In genomic region chr1:165884009-165884689, GRCh38 we compare ENCODE assay signal across 14 cellular contexts. TPM values are rescaled to one million over a fixed set of nuclear protein-coding genes. Genes with fewer than 3 reads are reported as not detected.
DNase-seq lines count a peak whose midpoint lies in the region; ATAC-seq, FAIRE-seq and TF ChIP-seq lines count a peak whose summit lies in the region.
"Had no signal": no experiment of that assay in that cellular context is flagged by ENCODE, and none has a peak within 500 bp of the region (broad histone marks: within the 10 kb centered on the region; RNA-seq: fewer than 3 reads in every experiment).

No MANE protein-coding gene starts in this region.

- H4K8ac ChIP-seq in mesenchymal stem cell (ENCODE audit: low read length), result no peak overlapping the region

- CTCF ChIA-PET in K562 (lab: Yijun Ruan, JAX; ENCODE audit: low intra/inter-chr PET ratio), result no interaction called here

- H4K91ac ChIP-seq in mesenchymal stem cell (ENCODE audit: low read length), result peak overlapping the region; percentile 11

- TF ChIP-seq EP300 in K562 (IDR thresholded peaks at IDR 0.05; ENCODE audit: low read length), result no peak

- no peak overlapping the region for H3K23ac ChIP-seq in mesenchymal stem cell (ENCODE audit: low read length in 2 of 2)

- H3K4me2 ChIP-seq in K562 (ENCODE audit: insufficient read depth, low read length) (no peak overlapping the region), mesenchymal stem cell (ENCODE audit: low read length, poor library complexity, severe bottlenecking) (no peak overlapping the region)

- H3K27me3 ChIP-seq in K562 (ENCODE audit: control insufficient read depth in 2 of 2, insufficient read depth in 2 of 2, low read length in 2 of 2) (no peaks in the 10 kb centered on the region), mesenchymal stem cell (ENCODE audit: control insufficient read depth in 1 of 2, insufficient read depth in 1 of 2, low read length in 2 of 2) (no peaks in the 10 kb centered on the region), upper lobe of right lung (no peaks in the 10 kb centered on the region)
- H3K27me3 ChIP-seq: dorsolateral prefrontal cortex, gastrocnemius medialis had no signal

- H3K79me2 ChIP-seq in K562 (ENCODE audit: control insufficient read depth, insufficient read depth, low read length), result peaks cover 95% of the 10 kb centered on the region

- H3K36me3 ChIP-seq in K562 (ENCODE audit: control insufficient read depth, insufficient read depth, low read length) (peaks cover 10% of the 10 kb centered on the region; the same call in 2 of the 3 replicates), mesenchymal stem cell (ENCODE audit: control insufficient read depth in 1 of 2, insufficient read depth in 2 of 2, low read depth in 1 of 2, low read length in 2 of 2) (peaks cover 0 to 4% of the 10 kb centered on the region in 2 experiments), upper lobe of right lung (no peaks in the 10 kb centered on the region)
- H3K36me3 ChIP-seq: gastrocnemius medialis had no signal

- peak overlapping the region; percentile 32 for H2AK5ac ChIP-seq in mesenchymal stem cell (ENCODE audit: low read length, severe bottlenecking)

- peak overlapping the region in 1 of 2 experiments; percentile 63 for H2BK12ac ChIP-seq in mesenchymal stem cell (ENCODE audit: low read length in 2 of 2)

- POLR2A ChIA-PET in K562 (lab: Yijun Ruan, JAX), result interaction anchor here (0.6 to 3.3 kb wide), 11 partner anchors 10 to 118 kb away, joined by 3 to 10 read pairs (median 4); partner anchors contain the start of gene TMCO1

- no peak overlapping the region for H2BK15ac ChIP-seq in mesenchymal stem cell (ENCODE audit: low read depth, poor library complexity, severe bottlenecking)

- H3K9me3 ChIP-seq in K562 (replicated peaks; ENCODE audit: control insufficient read depth, insufficient read depth, low read depth, low read length) (no peaks in the 10 kb centered on the region), mesenchymal stem cell (ENCODE audit: control insufficient read depth, low read length) (no peaks in the 10 kb centered on the region), upper lobe of right lung (no peaks in the 10 kb centered on the region)
- H3K9me3 ChIP-seq: gastrocnemius medialis had no signal

- peaks cover 25% of the 10 kb centered on the region; the same call in 1 of the 2 replicates for H4K20me1 ChIP-seq in K562 (replicated peaks; ENCODE audit: control insufficient read depth, insufficient read depth, low read length)

- H3K9ac ChIP-seq in K562 (ENCODE audit: insufficient read depth in 1 of 2, low read depth in 2 of 2, low read length in 2 of 2), result no peak overlapping the region
- no peak overlapping the region for H3K9ac ChIP-seq in mesenchymal stem cell (ENCODE audit: low read length)

- peak overlapping the region in 1 of 2 experiments; percentile 52 for H3K18ac ChIP-seq in mesenchymal stem cell (ENCODE audit: low read depth in 1 of 2, low read length in 2 of 2)

- 89% methylated on average over 9 of the region's 9 CpGs for WGBS in K562 (ENCODE audit: insufficient coverage, low coverage, missing lambda C conversion rate)
- WGBS in mesenchymal stem cell, result 68% methylated on average over 9 of the region's 9 CpGs

- peaks cover 27% of the 10 kb centered on the region for H3K79me1 ChIP-seq in mesenchymal stem cell (replicated peaks; ENCODE audit: low read length, poor library complexity, severe bottlenecking)

- no peak overlapping the region for H3K4me3 ChIP-seq in K562
- H3K4me3 ChIP-seq in mesenchymal stem cell (ENCODE audit: insufficient read depth in 1 of 2, low read depth in 1 of 2, low read length in 2 of 2), result no peak overlapping the region
- no peak overlapping the region for H3K4me3 ChIP-seq in upper lobe of right lung
- H3K4me3 ChIP-seq: dorsolateral prefrontal cortex, gastrocnemius medialis had no signal

- no peak overlapping the region for H2BK5ac ChIP-seq in mesenchymal stem cell (ENCODE audit: low read depth, low read length, poor library complexity, severe bottlenecking)

- no peak for TF ChIP-seq RAD21 in K562 (CRISPR knock-in tag; conservative IDR thresholded peaks at IDR 0.05 in 1 of 2, IDR thresholded peaks at IDR 0.05 in 1 of 2)

- H3K27ac ChIP-seq in K562 (ENCODE audit: extremely low read depth, low read depth, low read length), result no peak overlapping the region
- no peak overlapping the region for H3K27ac ChIP-seq in mesenchymal stem cell (ENCODE audit: low read length, poor library complexity, severe bottlenecking)
- H3K27ac ChIP-seq in upper lobe of right lung, result peak overlapping the region; percentile 19

- peak overlapping the region in 1 of 2 experiments; percentile 79 for H3K14ac ChIP-seq in mesenchymal stem cell (ENCODE audit: low read length in 2 of 2)

- no peak for TF ChIP-seq POLR2A in K562 (conservative IDR thresholded peaks at IDR 0.05)

- DNase-seq in left ventricle myocardium superior (no peak), Right ventricle myocardium superior (no peak), K562 (ENCODE audit: extremely low read depth in 1 of 4, low spot score in 3 of 4) (no peak), mesenchymal stem cell (no peak), upper lobe of right lung (no peak), G401 (ENCODE audit: low spot score) (no peak)
- DNase-seq in activated CD4-positive, alpha-beta T cell treated with anti-CD3 and anti-CD28 coated beads, Interleukin-2, amount 50 U/mL, for 1 hour, result no peak
- no peak for DNase-seq in activated CD4-positive, alpha-beta T cell treated with anti-CD3 and anti-CD28 coated beads, Interleukin-2, amount 50 U/mL, for 48 hours
- DNase-seq: dorsolateral prefrontal cortex, gastrocnemius medialis, NCI-H1105 treated with DMSO at 0.1 percent for 48 hours, SHP77 treated with DMSO at 0.1 percent for 48 hours had no signal

- no peak for TF ChIP-seq CTCF in K562 (IDR thresholded peaks at IDR 0.05 in 2 of 3, conservative IDR thresholded peaks at IDR 0.05 in 1 of 3; ENCODE audit: insufficient read depth in 2 of 3, low read depth in 1 of 3, low read length in 3 of 3)
- no peak for TF ChIP-seq CTCF in upper lobe of right lung (IDR thresholded peaks at IDR 0.05)

- in situ Hi-C loops in K562 (cut with MboI) (no loop called here), G401 (cut with HindIII; ENCODE audit: low sequenced_read_pairs) (no loop called here)

- intact Hi-C loops in left ventricle myocardium superior (cut with micrococcal nuclease) (no loop called here), Right ventricle myocardium superior (cut with DNase I) (no loop called here), K562 (cut with micrococcal nuclease) (no loop called here), upper lobe of right lung (cut with DNase I) (no loop called here)

- BruUV-seq in K562 (replicated peaks; lab: Mats Ljungman, UMichigan), result no TSS peak

- H2AFZ ChIP-seq in K562 (ENCODE audit: low read depth, low read length) (no peak overlapping the region), mesenchymal stem cell (ENCODE audit: low read depth, low read length) (no peak overlapping the region)

- ATAC-seq in left ventricle myocardium superior (peak; percentile 48), Right ventricle myocardium superior (ENCODE audit: poor library complexity) (no peak), K562 (peak; percentile 14; the same call in 2 of the 3 replicates), upper lobe of right lung (peak; percentile 24)

- no peak for FAIRE-seq in K562 (lab: Jason Lieb, UNC)
- FAIRE-seq: H54, HTR-8/SVneo had no signal

- H2BK120ac ChIP-seq in mesenchymal stem cell (ENCODE audit: low read depth, low read length), result no peak overlapping the region

- no peaks in the 10 kb centered on the region; a peak in 1 of 5 replicates for H3K4me1 ChIP-seq in K562 (replicated peaks in 1 of 2; ENCODE audit: control insufficient read depth in 2 of 2, insufficient read depth in 2 of 2, low read length in 2 of 2)
- H3K4me1 ChIP-seq in mesenchymal stem cell (ENCODE audit: control insufficient read depth, insufficient read depth, low read depth, low read length), result peaks cover 17% of the 10 kb centered on the region
- peaks cover 10% of the 10 kb centered on the region for H3K4me1 ChIP-seq in upper lobe of right lung

- H3K4ac ChIP-seq in mesenchymal stem cell (ENCODE audit: low read depth in 1 of 2, low read length in 2 of 2), result peak overlapping the region in 1 of 2 experiments; percentile 7

- no peaks in the 10 kb centered on the region for H3K9me1 ChIP-seq in K562 (ENCODE audit: control insufficient read depth, insufficient read depth, low read length)

TF ChIP-seq in K562, 482 proteins besides CTCF, POLR2A, EP300 and RAD21 (continues in another document):
- no peak for TF ChIP-seq KAT2B (IDR thresholded peaks at IDR 0.05; ENCODE audit: low read depth, low read length)

RNA-seq across cellular contexts. Expression of gene UCK2, which starts 56.7 kb away (rescaled TPM):
- 5.9 TPM for total RNA-seq in left ventricle myocardium superior
- 6.2 TPM for total RNA-seq in Right ventricle myocardium superior
- total RNA-seq in K562 (2011; cell fraction: chromatin; rRNA removed; ENCODE audit: low replicate concordance), result 52.8 and 60.6 TPM in 2 replicates
- total RNA-seq in K562 (2011; cell fraction: nucleolus; rRNA removed), result 42.2 and 49.3 TPM in 2 replicates
- total RNA-seq in K562 (2011; cell fraction: nucleoplasm; rRNA removed), result 54.6 and 75.2 TPM in 2 replicates
- 145 and 159 TPM in 2 replicates for total RNA-seq in K562 (2014; rRNA removed)
- 59.0 and 78.5 TPM in 2 replicates for total RNA-seq in K562 (2014; rRNA removed; fragmentation: Illumina TruSeq; extraction: Trizol)
- 71.6 and 73.9 TPM in 2 replicates for total RNA-seq in K562 (2015; rRNA removed; fragmentation: Illumina TruSeq; extraction: Trizol)
- 95.9 and 98.2 TPM in 2 replicates for total RNA-seq in K562 (2021)
- polyA plus RNA-seq in K562 (2011; rRNA removed), result 90.5 and 103 TPM in 2 replicates
- 121 and 167 TPM in 2 replicates for polyA plus RNA-seq in K562 (2011; cell fraction: cytosol; rRNA removed)
- 54.4 and 62.7 TPM in 2 replicates for polyA plus RNA-seq in K562 (2011; cell fraction: nucleus; rRNA removed)
- polyA plus RNA-seq in K562 (2012), result 49.6 and 96.6 TPM in 2 replicates
- 95.8 and 111 TPM in 2 replicates for polyA plus RNA-seq in K562 (2014; fragmentation: Illumina TruSeq; extraction: Trizol)
- 10 to 100 TPM; 84.6 to 86.7 TPM for polyA plus RNA-seq in K562 (2014; fragmentation: Nextera tagmentation; extraction: Ambion mirVana)
- 104 and 122 TPM in 2 replicates for polyA plus RNA-seq in K562 (2014; rRNA removed)
- polyA minus RNA-seq in K562 (2011; rRNA and poly(A)+ RNA removed), result 98.7 and 137 TPM in 2 replicates
- 61.1 and 70.9 TPM in 2 replicates for polyA minus RNA-seq in K562 (2011; cell fraction: cytosol; rRNA and poly(A)+ RNA removed)
- 28.7 and 32.3 TPM in 2 replicates for polyA minus RNA-seq in K562 (2011; cell fraction: nucleus; rRNA and poly(A)+ RNA removed)
- polyA plus RNA-seq in mesenchymal stem cell (2013, experiment 1 of 2), result 43.9 TPM
- polyA plus RNA-seq in mesenchymal stem cell (2013, experiment 2 of 2), result 45.6 TPM
- 14.7 TPM for total RNA-seq in upper lobe of right lung
- total RNA-seq in G401 (2014; rRNA removed; shearing (Covaris generic)), result 112 and 125 TPM in 2 replicates
